ENCODE assay signal across 22 cellular contexts in genomic region chr20:9253140-9253539, GRCh38.
"Had no signal": no experiment of that assay in that cellular context is flagged by ENCODE, and none has a peak within 500 bp of the region (broad histone marks: within the 10 kb centered on the region; RNA-seq: fewer than 3 reads in every experiment).

No MANE protein-coding gene starts in this region.

- H3K27me3 Mint-ChIP-seq: activated B cell treated with CpG ODN at 0.5 μM for 24 hours; activated CD4-positive, alpha-beta T cell treated with anti-CD3 and anti-CD28 coated beads, Interleukin-2, amount 10 ng/mL, durations not matched to agents 24 days and 14 days; activated naive CD8-positive, alpha-beta T cell treated with anti-CD3 and anti-CD28 coated beads, Interleukin-2, amount 50 U/mL, for 24 hours; T-helper 17 cell had no signal

- H3K9me3 ChIP-seq: Peyer's patch had no signal

- H3K27ac ChIP-seq: brain microvascular endothelial cell, Peyer's patch had no signal

- DNase-seq: activated B cell treated with CpG ODN at 0.5 μM for 24 hours; activated CD4-positive, alpha-beta T cell treated with anti-CD3 and anti-CD28 coated beads for 1 hour; activated CD4-positive, alpha-beta T cell treated with anti-CD3 and anti-CD28 coated beads, Interleukin-2, amount 10 ng/mL, durations not matched to agents 24 days and 14 days; activated CD4-positive, alpha-beta T cell treated with anti-CD3 and anti-CD28 coated beads, Interleukin-2, amount 50 U/mL, for 48 hours; activated effector memory CD4-positive, alpha-beta T cell treated with anti-CD3 and anti-CD28 coated beads, Interleukin-2, amount 50 U/mL, for 16 hours; activated naive CD4-positive, alpha-beta T cell treated with Interleukin-2 at 50 U/mL for 16 hours; activated naive CD8-positive, alpha-beta T cell treated with anti-CD3 and anti-CD28 coated beads, Interleukin-2, amount 50 U/mL, for 24 hours; activated T-cell treated with anti-CD3 and anti-CD28 coated beads, Interleukin-2, amount 50 U/mL, for 4 hours; amniotic stem cell; brain microvascular endothelial cell; Kasumi-1; KBM-7; NCI-H1105 treated with DMSO at 0.1 percent for 48 hours; NCI-H1436 treated with DMSO at 0.1 percent for 48 hours; NCI-H187; NCI-H2081; NCI-H524; Peyer's patch; SHP77 treated with DMSO at 0.1 percent for 48 hours; T-helper 17 cell; T-helper 9 cell had no signal

- H3K4me3 ChIP-seq: Peyer's patch had no signal

- H3K27ac Mint-ChIP-seq: activated B cell treated with CpG ODN at 0.5 μM for 24 hours; activated CD4-positive, alpha-beta T cell treated with anti-CD3 and anti-CD28 coated beads, Interleukin-2, amount 10 ng/mL, durations not matched to agents 24 days and 14 days; activated naive CD4-positive, alpha-beta T cell treated with anti-CD3 and anti-CD28 coated beads, Interleukin-2, amount 50 U/mL, for 72 hours; activated naive CD8-positive, alpha-beta T cell treated with anti-CD3 and anti-CD28 coated beads, Interleukin-2, amount 50 U/mL, for 24 hours; T-helper 17 cell had no signal

- H3K27me3 ChIP-seq: brain microvascular endothelial cell, Peyer's patch had no signal

- H3K9me3 Mint-ChIP-seq: activated B cell treated with CpG ODN at 0.5 μM for 24 hours; activated CD4-positive, alpha-beta T cell treated with anti-CD3 and anti-CD28 coated beads, Interleukin-2, amount 10 ng/mL, durations not matched to agents 24 days and 14 days had no signal

- H3K4me1 Mint-ChIP-seq: activated B cell treated with CpG ODN at 0.5 μM for 24 hours; activated CD4-positive, alpha-beta T cell treated with anti-CD3 and anti-CD28 coated beads, Interleukin-2, amount 10 ng/mL, durations not matched to agents 24 days and 14 days; activated naive CD8-positive, alpha-beta T cell treated with anti-CD3 and anti-CD28 coated beads, Interleukin-2, amount 50 U/mL, for 24 hours; T-helper 17 cell had no signal

- H3K4me3 Mint-ChIP-seq: activated B cell treated with CpG ODN at 0.5 μM for 24 hours; activated CD4-positive, alpha-beta T cell treated with anti-CD3 and anti-CD28 coated beads, Interleukin-2, amount 10 ng/mL, durations not matched to agents 24 days and 14 days; activated naive CD8-positive, alpha-beta T cell treated with anti-CD3 and anti-CD28 coated beads, Interleukin-2, amount 50 U/mL, for 24 hours; activated T-cell treated with anti-CD3 and anti-CD28 coated beads, Interleukin-2, amount 50 U/mL, for 4 hours; T-helper 17 cell had no signal

- H3K36me3 Mint-ChIP-seq: activated naive CD4-positive, alpha-beta T cell treated with anti-CD3 and anti-CD28 coated beads, Interleukin-2, amount 50 U/mL, for 72 hours had no signal

- ATAC-seq: activated naive CD4-positive, alpha-beta T cell treated with anti-CD3 and anti-CD28 coated beads, Interleukin-2, amount 50 U/mL, for 72 hours; activated naive CD8-positive, alpha-beta T cell treated with anti-CD3 and anti-CD28 coated beads, Interleukin-2, amount 50 U/mL, for 24 hours; activated T-cell treated with anti-CD3 and anti-CD28 coated beads, Interleukin-2, amount 50 U/mL, for 4 hours; T-helper 17 cell had no signal

- H3K4me1 ChIP-seq: Peyer's patch had no signal

- H3K36me3 ChIP-seq: brain microvascular endothelial cell, Peyer's patch had no signal
